ENCODE assay signal across 6 cellular contexts in the genomic region with DNA sequence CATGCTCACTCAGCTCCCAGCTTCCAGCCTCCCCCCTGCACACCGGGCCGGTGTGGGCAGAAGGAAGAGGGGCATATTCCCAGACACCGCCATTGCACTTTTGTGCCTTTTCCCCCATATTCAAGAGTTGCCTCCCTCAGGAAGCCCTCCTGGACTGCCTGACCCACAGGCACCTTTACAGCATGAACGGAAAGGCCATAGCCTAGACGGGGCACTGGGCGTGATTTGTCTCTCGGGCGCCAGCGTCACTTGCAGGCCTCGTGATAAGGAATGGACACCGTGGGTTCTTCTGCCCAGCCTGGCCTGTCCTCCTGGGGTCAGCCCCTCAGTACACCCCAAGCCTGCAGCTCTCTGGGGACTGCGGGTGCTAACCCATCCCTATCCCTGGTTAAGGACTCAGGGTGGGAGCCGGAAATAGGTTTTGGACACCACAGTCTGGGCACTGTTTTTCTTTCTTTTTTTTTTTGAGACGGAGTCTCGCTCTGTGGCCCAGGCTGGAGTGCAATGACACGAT. TPM values are rescaled to one million over a fixed set of nuclear protein-coding genes. Genes with fewer than 3 reads are reported as not detected.
DNase-seq lines count a peak whose midpoint lies in the region; ATAC-seq and TF ChIP-seq lines count a peak whose summit lies in the region.

No MANE protein-coding gene starts in this region.

- H3K36me3 ChIP-seq in A673 (ENCODE audit: insufficient read depth, low read length, poor library complexity, severe bottlenecking) (peaks cover 27% of the 10 kb centered on the region), SJCRH30 (no peaks in the 10 kb centered on the region; the same call in 1 of the 2 replicates)

- H3K27ac ChIP-seq in A673 (ENCODE audit: low read depth, low read length, poor library complexity, severe bottlenecking): peak overlapping the region; percentile 87
- no peak overlapping the region for H3K27ac ChIP-seq in SJCRH30

- TF ChIP-seq CTCF in A673 (conservative IDR thresholded peaks at IDR 0.05; ENCODE audit: low read depth, low read length): no peak

- intact Hi-C loops in A673 (cut with micrococcal nuclease; ENCODE audit: unreplicated experiment): loop anchor here (2.0 to 10.0 kb wide), 3 partner anchors 46 to 189 kb away; partner anchors contain the start of gene TCF3

- no peaks in the 10 kb centered on the region for H3K27me3 ChIP-seq in A673 (replicated peaks; ENCODE audit: insufficient read depth, low read depth, low read length, poor library complexity)
- no peaks in the 10 kb centered on the region for H3K27me3 ChIP-seq in SJCRH30

- ATAC-seq in GM21528 (IDR thresholded peaks at IDR 0.05; ENCODE audit: low FRiP score, unreplicated experiment) (no peak), GM21515 (IDR thresholded peaks at IDR 0.05; ENCODE audit: unreplicated experiment) (no peak)

- CTCF ChIA-PET in A673 (lab: Charles Lee): interaction anchor here (1.1 to 1.2 kb wide), 3 partner anchors 66 to 220 kb away, joined by 3 to 8 read pairs (median 5); no protein-coding TSS in a partner anchor

- H3K4me3 ChIP-seq in A673 (ENCODE audit: low read depth, low read length, poor library complexity, severe bottlenecking) (peak overlapping the region; percentile 83), SJCRH30 (peak overlapping the region; percentile 97), iPS-18c (ENCODE audit: insufficient read depth, low read depth, low read length) (peak overlapping the region; percentile 83)

- no TSS peak for BruUV-seq in A673 (replicated peaks; lab: Mats Ljungman, UMichigan)

- H3K4me1 ChIP-seq in A673 (ENCODE audit: insufficient read depth, low read length, poor library complexity, severe bottlenecking): peaks cover 6% of the 10 kb centered on the region
- no peaks in the 10 kb centered on the region; the same call in 1 of the 2 replicates for H3K4me1 ChIP-seq in SJCRH30

- no peaks in the 10 kb centered on the region for H3K9me3 ChIP-seq in A673 (ENCODE audit: low read depth, low read length, poor library complexity, severe bottlenecking)
- H3K9me3 ChIP-seq in SJCRH30 (replicated peaks): no peaks in the 10 kb centered on the region
- H3K9me3 ChIP-seq in iPS-18c (ENCODE audit: control insufficient read depth, insufficient read depth, low read length): no peaks in the 10 kb centered on the region

- DNase-seq in A673 (ENCODE audit: low spot score): no peak
- DNase-seq in SJCRH30: no peak
- no peak for DNase-seq in NCI-H1436 treated with DMSO at 0.1 percent for 48 hours (lab: John Stamatoyannopoulos, UW)

- POLR2A ChIA-PET in A673 (lab: Charles Lee; ENCODE audit: low non-redundant PET): interaction anchor here (0.6 kb wide), 1 partner anchor 185 kb away, joined by 3 read pairs; no protein-coding TSS in a partner anchor

RNA-seq across cellular contexts. Expression of gene UQCR11, which starts 0.9 kb away (rescaled TPM):
- total RNA-seq in A673 (2021): 256 and 258 TPM in 2 replicates
- total RNA-seq in SJCRH30 (2014; rRNA removed; shearing (Covaris generic)): 95.0 and 100 TPM in 2 replicates

RNA-seq across cellular contexts. Expression of gene MBD3, which starts 13.5 kb away (rescaled TPM):
- total RNA-seq in A673 (2021): 138 and 139 TPM in 2 replicates
- total RNA-seq in SJCRH30 (2014; rRNA removed; shearing (Covaris generic)): 99.8 and 103 TPM in 2 replicates

RNA-seq across cellular contexts. Expression of gene MEX3D, which starts 38.1 kb away (rescaled TPM):
- total RNA-seq in A673 (2021): 60.0 and 65.4 TPM in 2 replicates
- total RNA-seq in SJCRH30 (2014; rRNA removed; shearing (Covaris generic)): 47.5 and 49.2 TPM in 2 replicates

RNA-seq across cellular contexts. Expression of gene TCF3, which starts 46.2 kb away (rescaled TPM):
- 333 and 361 TPM in 2 replicates for total RNA-seq in A673 (2021)
- total RNA-seq in SJCRH30 (2014; rRNA removed; shearing (Covaris generic)): 81.8 and 95.8 TPM in 2 replicates
